ENCODE assay signal across 8 cellular contexts in genomic region chrX:126770179-126770578, GRCh38. TPM values are rescaled to one million over a fixed set of nuclear protein-coding genes. Genes with fewer than 3 reads are reported as not detected.
DNase-seq lines count a peak whose midpoint lies in the region; ATAC-seq and TF ChIP-seq lines count a peak whose summit lies in the region.

No MANE protein-coding gene starts in this region.

- TF ChIP-seq POLR2A in suprapubic skin (IDR thresholded peaks at IDR 0.05), result no peak

- CTCF ChIA-PET in PC-9 (lab: Charles Lee), result no interaction called here

- no peak overlapping the region for H3K4me2 ChIP-seq in PC-9

- no peaks in the 10 kb centered on the region for H4K20me1 ChIP-seq in PC-9 (ENCODE audit: insufficient read depth)

- H3K36me3 ChIP-seq in PC-9 (ENCODE audit: low read depth) (no peaks in the 10 kb centered on the region), left ventricle myocardium inferior (no peaks in the 10 kb centered on the region), suprapubic skin (no peaks in the 10 kb centered on the region)

- POLR2A ChIA-PET in PC-9 (lab: Charles Lee; ENCODE audit: unreplicated experiment), result no interaction called here

- no peaks in the 10 kb centered on the region for H3K27me3 ChIP-seq in PC-9 (ENCODE audit: insufficient read depth, low read depth)
- no peaks in the 10 kb centered on the region for H3K27me3 ChIP-seq in left ventricle myocardium inferior (ENCODE audit: low read depth)
- no peaks in the 10 kb centered on the region for H3K27me3 ChIP-seq in suprapubic skin

- no peaks in the 10 kb centered on the region for H3F3A ChIP-seq in PC-9 (ENCODE audit: insufficient read depth, low read depth)

- DNase-seq in PC-9 (peak in 1 of 2 experiments; percentile 11), left ventricle myocardium inferior (no peak), suprapubic skin (ENCODE audit: low spot score in 2 of 2) (no peak), A172 (ENCODE audit: low spot score) (no peak), germinal center (ENCODE audit: low spot score) (no peak)

- intact Hi-C loops in PC-9 (cut with micrococcal nuclease; ENCODE audit: unreplicated experiment), result no loop called here
- intact Hi-C loops in left ventricle myocardium inferior (cut with micrococcal nuclease), result no loop called here

- BruUV-seq in PC-9 (replicated peaks; lab: Mats Ljungman, UMichigan), result no TSS peak

- ATAC-seq in HG02571 (IDR thresholded peaks at IDR 0.05; ENCODE audit: unreplicated experiment) (peak; percentile 68), HG02588 (IDR thresholded peaks at IDR 0.05; ENCODE audit: unreplicated experiment) (no peak)

- no peak overlapping the region for H2AFZ ChIP-seq in PC-9

- H3K9me2 ChIP-seq in PC-9 (ENCODE audit: insufficient read depth), result no peaks in the 10 kb centered on the region

- TF ChIP-seq CTCF in GM12873 (IDR thresholded peaks at IDR 0.05; ENCODE audit: insufficient read depth, low read depth, low read length, missing control alignments), result peak; percentile 63
- TF ChIP-seq CTCF in PC-9 (conservative IDR thresholded peaks at IDR 0.05), result peak; percentile 95
- TF ChIP-seq CTCF in left ventricle myocardium inferior (IDR thresholded peaks at IDR 0.05; ENCODE audit: borderline replicate concordance), result peak; percentile 62
- peak in 1 of 2 donors; percentile 33 for TF ChIP-seq CTCF in suprapubic skin (IDR thresholded peaks at IDR 0.05)

- H3K9me3 ChIP-seq in PC-9 (ENCODE audit: insufficient read depth, low read depth) (no peaks in the 10 kb centered on the region), left ventricle myocardium inferior (replicated peaks) (peaks cover 9% of the 10 kb centered on the region), suprapubic skin (no peaks in the 10 kb centered on the region)

- no peak overlapping the region for H3K27ac ChIP-seq in PC-9
- H3K27ac ChIP-seq in left ventricle myocardium inferior (replicated peaks), result no peak overlapping the region
- H3K27ac ChIP-seq in suprapubic skin, result no peak overlapping the region

- TF ChIP-seq EP300 in suprapubic skin (IDR thresholded peaks at IDR 0.05), result no peak

- H3K4me3 ChIP-seq in PC-9 (no peak overlapping the region), left ventricle myocardium inferior (no peak overlapping the region), suprapubic skin (no peak overlapping the region)

- WGBS in suprapubic skin, result 6% methylated on average over 5 of the region's 5 CpGs

- no peaks in the 10 kb centered on the region for H3K4me1 ChIP-seq in PC-9 (replicated peaks; ENCODE audit: insufficient read depth)
- H3K4me1 ChIP-seq in left ventricle myocardium inferior, result no peaks in the 10 kb centered on the region
- no peaks in the 10 kb centered on the region for H3K4me1 ChIP-seq in suprapubic skin

- no peaks in the 10 kb centered on the region for H3K79me2 ChIP-seq in PC-9 (ENCODE audit: low read depth)

RNA-seq across cellular contexts. Expression of gene PRR32, which starts 49.4 kb away (rescaled TPM):
- total RNA-seq in PC-9 (2021), result not detected in 2 replicates
- not detected for total RNA-seq in left ventricle myocardium inferior
- not detected for total RNA-seq in suprapubic skin
- not detected in 2 replicates for total RNA-seq in A172 (2014; rRNA removed; shearing (Covaris generic))
